Comparison of ENCODE assay signal across 25 cellular contexts in genomic region chr20:35004051-35004725, GRCh38. TPM values are rescaled to one million over a fixed set of nuclear protein-coding genes. Genes with fewer than 3 reads are reported as not detected.
DNase-seq lines count a peak whose midpoint lies in the region; ATAC-seq, FAIRE-seq and TF ChIP-seq lines count a peak whose summit lies in the region.
"Had no signal": no experiment of that assay in that cellular context is flagged by ENCODE, and none has a peak within 500 bp of the region (broad histone marks: within the 10 kb centered on the region; RNA-seq: fewer than 3 reads in every experiment).

No MANE protein-coding gene starts in this region.

- H4K20me1 ChIP-seq in PC-3 (ENCODE audit: low read length) = no peaks in the 10 kb centered on the region

- ATAC-seq in PC-3 = no peak
- no peak for ATAC-seq in HG03565 (IDR thresholded peaks at IDR 0.05; ENCODE audit: unreplicated experiment)
- ATAC-seq in GM21528 (IDR thresholded peaks at IDR 0.05; ENCODE audit: low FRiP score, unreplicated experiment) = no peak
- ATAC-seq: gastrocnemius medialis; stimulated activated memory B cell treated with anti-CD40 and anti-IgM and Interleukin-4, amounts not matched to agents 10 μg/mL and 1 μg/mL and 100 μg/mL, for 72 hours had no signal

- H3K4me1 ChIP-seq in Caco-2 (no peaks in the 10 kb centered on the region), kidney (ENCODE audit: control insufficient read depth in 1 of 2, insufficient read depth in 1 of 2, low read depth in 1 of 2, low read length in 2 of 2) (no peaks in the 10 kb centered on the region), PC-3 (ENCODE audit: insufficient read depth, low read length) (no peaks in the 10 kb centered on the region)
- H3K4me1 ChIP-seq: esophagus muscularis mucosa, HAP-1, testis had no signal

- no peak overlapping the region for H3K27ac ChIP-seq in kidney (ENCODE audit: low read depth in 2 of 2, low read length in 2 of 2)
- no peak overlapping the region for H3K27ac ChIP-seq in PC-3 (ENCODE audit: low read length)
- H3K27ac ChIP-seq: esophagus muscularis mucosa had no signal

- CTCF ChIA-PET in Caco-2 (lab: Charles Lee) (interaction anchor here (0.8 to 4.3 kb wide), 2 partner anchors 68 to 130 kb away, joined by 3 to 17 read pairs; no protein-coding TSS in a partner anchor), PC-3 (lab: Charles Lee) (no interaction called here)

- TF ChIP-seq CTCF in Caco-2 (IDR thresholded peaks at IDR 0.05; ENCODE audit: insufficient read depth in 1 of 2, low read depth in 1 of 2, low read length in 1 of 2, severe bottlenecking in 1 of 2, unreplicated experiment in 1 of 2) (no peak), kidney (IDR thresholded peaks at IDR 0.05; ENCODE audit: borderline replicate concordance, extremely low read depth, insufficient read depth) (no peak), PC-3 (conservative IDR thresholded peaks at IDR 0.05; ENCODE audit: low read depth, low read length) (no peak)

- no peaks in the 10 kb centered on the region for H3K4me1 Mint-ChIP-seq in Caco-2 (ENCODE audit: low read depth, unreplicated experiment)
- H3K4me1 Mint-ChIP-seq in T-helper 1 cell treated with Interleukin-12 subunit alpha and Interleukin-12 subunit beta and Interleukin-4 antibody, amounts not matched to agents 30 μg/mL and 1 μg/mL, for 36 hours (ENCODE audit: low read depth) = no peaks in the 10 kb centered on the region

- H3K27ac Mint-ChIP-seq in Caco-2 (ENCODE audit: unreplicated experiment) = peak overlapping the region; percentile 9
- peak overlapping the region; percentile 49 for H3K27ac Mint-ChIP-seq in T-helper 1 cell treated with Interleukin-12 subunit alpha and Interleukin-12 subunit beta and Interleukin-4 antibody, amounts not matched to agents 30 μg/mL and 1 μg/mL, for 36 hours
- H3K27ac Mint-ChIP-seq: memory B cell; stimulated activated memory B cell treated with anti-CD40 and anti-IgM and Interleukin-4, amounts not matched to agents 10 μg/mL and 1 μg/mL and 100 μg/mL, for 72 hours had no signal

- H3K4me3 Mint-ChIP-seq in Caco-2 (ENCODE audit: unreplicated experiment) = no peak overlapping the region
- H3K4me3 Mint-ChIP-seq in T-helper 1 cell treated with Interleukin-12 subunit alpha and Interleukin-12 subunit beta and Interleukin-4 antibody, amounts not matched to agents 30 μg/mL and 1 μg/mL, for 36 hours = no peak overlapping the region
- H3K4me3 Mint-ChIP-seq: memory B cell; stimulated activated memory B cell treated with anti-CD40 and anti-IgM and Interleukin-4, amounts not matched to agents 10 μg/mL and 1 μg/mL and 100 μg/mL, for 72 hours had no signal

- FAIRE-seq in kidney (lab: Jason Lieb, UNC) = no peak
- FAIRE-seq: GM18507 had no signal

- no peak overlapping the region for H2AFZ ChIP-seq in PC-3 (ENCODE audit: low read length)

- BruUV-seq in Caco-2 (replicated peaks; lab: Mats Ljungman, UMichigan) (no TSS peak), PC-3 (replicated peaks; lab: Mats Ljungman, UMichigan) (no TSS peak)

- H3K4me2 ChIP-seq in PC-3 (ENCODE audit: low read length) = no peak overlapping the region

- DNase-seq in Caco-2 (peak in 1 of 2 experiments; percentile 45), kidney (peak; percentile 45), posterior vena cava (ENCODE audit: low spot score) (peak; percentile 66), NOMO-1 treated with dmso at 0.1 percent for 144 hours (lab: John Stamatoyannopoulos, UW; ENCODE audit: unreplicated experiment) (no peak), PC-3 (no peak)
- DNase-seq: activated CD4-positive, alpha-beta T cell treated with anti-CD3 and anti-CD28 coated beads for 48 hours; DMS 273 treated with DMSO at 0.1 percent for 48 hours; effector memory CD4-positive, alpha-beta T cell; islet precursor cell; MM.1S; NCI-H1436; NCI-H2171; NCI-H526; stimulated activated CD4-positive, alpha-beta T cell treated with anti-CD3 and anti-CD28 coated beads, Interleukin-1b, Interleukin-23, amount 100 ng/mL, for 48 hours; SW 1271; testis had no signal

- intact Hi-C loops in Caco-2 (cut with micrococcal nuclease; ENCODE audit: unreplicated experiment) = loop anchor here (5.0 kb wide), 1 partner anchor 132 kb away; the partner anchor contains the start of gene GGT7
- intact Hi-C loops in kidney (cut with DNase I) = no loop called here
- intact Hi-C loops in posterior vena cava (cut with DNase I) = no loop called here
- intact Hi-C loops in PC-3 (cut with micrococcal nuclease) = no loop called here

- H3K36me3 Mint-ChIP-seq in Caco-2 (ENCODE audit: insufficient read depth, unreplicated experiment) = peaks cover 95% of the 10 kb centered on the region
- peaks cover 22% of the 10 kb centered on the region for H3K36me3 Mint-ChIP-seq in T-helper 1 cell treated with Interleukin-12 subunit alpha and Interleukin-12 subunit beta and Interleukin-4 antibody, amounts not matched to agents 30 μg/mL and 1 μg/mL, for 36 hours (ENCODE audit: low read depth)

- no peaks in the 10 kb centered on the region for H3K9me3 ChIP-seq in Caco-2
- no peaks in the 10 kb centered on the region for H3K9me3 ChIP-seq in kidney (ENCODE audit: control insufficient read depth in 1 of 2, low read length in 2 of 2)
- no peaks in the 10 kb centered on the region for H3K9me3 ChIP-seq in PC-3 (ENCODE audit: low read length)
- H3K9me3 ChIP-seq: esophagus muscularis mucosa, gastrocnemius medialis, HAP-1, testis had no signal

- H3K27me3 ChIP-seq in Caco-2 (replicated peaks; ENCODE audit: control insufficient read depth, insufficient read depth, low read length) (no peaks in the 10 kb centered on the region), PC-3 (ENCODE audit: low read length) (no peaks in the 10 kb centered on the region)
- H3K27me3 ChIP-seq: esophagus muscularis mucosa, gastrocnemius medialis, testis had no signal

- peaks cover 40% of the 10 kb centered on the region for H3K36me3 ChIP-seq in Caco-2 (ENCODE audit: control insufficient read depth, insufficient read depth, low read length)
- H3K36me3 ChIP-seq in kidney (ENCODE audit: control insufficient read depth in 1 of 2, insufficient read depth in 2 of 2, low read length in 2 of 2) = peaks cover 60% of the 10 kb centered on the region in 2 donors
- peaks cover 55% of the 10 kb centered on the region for H3K36me3 ChIP-seq in PC-3 (ENCODE audit: low read depth, low read length)

- H3K9me2 ChIP-seq in PC-3 (replicated peaks; ENCODE audit: low read length) = no peaks in the 10 kb centered on the region

- H3K4me3 ChIP-seq in Caco-2 (ENCODE audit: low read depth, low read length) = no peak overlapping the region
- H3K4me3 ChIP-seq in kidney (ENCODE audit: low read length in 2 of 2) = no peak overlapping the region
- H3K4me3 ChIP-seq in PC-3 (ENCODE audit: low read length) = no peak overlapping the region
- H3K4me3 ChIP-seq: esophagus muscularis mucosa, gastrocnemius medialis, HAP-1, testis had no signal

- H3K9ac ChIP-seq in kidney (ENCODE audit: low read length in 2 of 2) (no peak overlapping the region), PC-3 (ENCODE audit: low read length) (no peak overlapping the region)

- no peaks in the 10 kb centered on the region for H3K79me2 ChIP-seq in PC-3 (ENCODE audit: low read length)

- POLR2A ChIA-PET in Caco-2 (lab: Charles Lee) (no interaction called here), PC-3 (lab: Charles Lee; ENCODE audit: unreplicated experiment) (no interaction called here)

- no peaks in the 10 kb centered on the region for H3K27me3 Mint-ChIP-seq in Caco-2 (ENCODE audit: insufficient read depth, unreplicated experiment)
- H3K27me3 Mint-ChIP-seq in T-helper 1 cell treated with Interleukin-12 subunit alpha and Interleukin-12 subunit beta and Interleukin-4 antibody, amounts not matched to agents 30 μg/mL and 1 μg/mL, for 36 hours (ENCODE audit: low read depth) = no peaks in the 10 kb centered on the region
- H3K27me3 Mint-ChIP-seq: memory B cell; stimulated activated memory B cell treated with anti-CD40 and anti-IgM and Interleukin-4, amounts not matched to agents 10 μg/mL and 1 μg/mL and 100 μg/mL, for 72 hours had no signal

- H3K9me3 Mint-ChIP-seq in Caco-2 (ENCODE audit: unreplicated experiment) = no peaks in the 10 kb centered on the region
- no peaks in the 10 kb centered on the region for H3K9me3 Mint-ChIP-seq in T-helper 1 cell treated with Interleukin-12 subunit alpha and Interleukin-12 subunit beta and Interleukin-4 antibody, amounts not matched to agents 30 μg/mL and 1 μg/mL, for 36 hours
- H3K9me3 Mint-ChIP-seq: memory B cell; stimulated activated memory B cell treated with anti-CD40 and anti-IgM and Interleukin-4, amounts not matched to agents 10 μg/mL and 1 μg/mL and 100 μg/mL, for 72 hours had no signal

- H3F3A ChIP-seq in PC-3 (ENCODE audit: low read length, unreplicated experiment) = no peaks in the 10 kb centered on the region

RNA-seq across cellular contexts. Expression of gene MYH7B, which starts 48.5 kb away (rescaled TPM):
- 1.9 and 2.5 TPM in 2 replicates for total RNA-seq in Caco-2 (2022)
- 0.76 TPM for total RNA-seq in kidney
- 3.7 TPM for polyA plus RNA-seq in kidney (ENCODE audit: insufficient read depth, low read depth, low replicate concordance)
- under 1 TPM; 0.42 to 0.57 TPM for total RNA-seq in posterior vena cava
- total RNA-seq in PC-3 (2014; rRNA removed) = 0.04 TPM in 1 of 2 replicates, not detected in the other

RNA-seq across cellular contexts. Expression of gene GSS, which starts 48.6 kb away (rescaled TPM):
- total RNA-seq in Caco-2 (2022) = 138 TPM in 2 replicates
- 54.9 TPM for total RNA-seq in kidney
- 71.5 TPM for polyA plus RNA-seq in kidney (ENCODE audit: insufficient read depth, low read depth, low replicate concordance)
- 10 to 100 TPM; 23.2 to 25.5 TPM for total RNA-seq in posterior vena cava
- total RNA-seq in PC-3 (2014; rRNA removed) = 82.0 and 95.9 TPM in 2 replicates

Comparison
In these comparisons a context has a peak if more than half of its experiments do, and no peak if none do; other contexts are left out.
1. DNase-seq: peak in kidney (single experiment) and posterior vena cava (single experiment); none in NOMO-1 treated with dmso at 0.1 percent for 144 hours (single experiment) and PC-3 (single experiment).